ENCODE assay signal across 24 cellular contexts in the genomic region with DNA sequence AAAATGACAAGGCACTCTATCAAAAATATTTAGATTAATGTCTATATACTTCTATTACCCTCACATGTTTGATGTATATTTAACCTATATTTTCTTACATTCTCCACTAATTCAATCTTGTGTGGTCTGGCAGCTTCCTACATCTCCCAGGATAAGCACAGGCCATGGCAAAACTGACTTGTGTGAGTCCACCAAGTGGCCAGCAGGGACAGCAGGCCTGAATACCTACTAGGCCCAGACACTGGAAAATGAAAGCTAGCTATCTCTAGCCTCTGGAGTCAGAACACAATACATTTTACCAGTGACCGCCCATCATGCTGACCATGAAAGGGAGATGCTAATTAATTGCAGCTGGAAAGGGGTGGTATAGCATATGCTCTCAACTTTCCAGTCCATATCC.
DNase-seq lines count a peak whose midpoint lies in the region; ATAC-seq and TF ChIP-seq lines count a peak whose summit lies in the region.
"Had no signal": no experiment of that assay in that cellular context is flagged by ENCODE, and none has a peak within 500 bp of the region (broad histone marks: within the 10 kb centered on the region; RNA-seq: fewer than 3 reads in every experiment).

No MANE protein-coding gene starts in this region.

- H3K4me3 ChIP-seq in WI38 (ENCODE audit: low read depth, low read length) = no peak overlapping the region
- H3K4me3 ChIP-seq: coronary artery, prostate gland, sigmoid colon had no signal

- peak; percentile 20 for DNase-seq in ELR (ENCODE audit: low read depth)
- peak; percentile 16 for DNase-seq in HuH-7 (ENCODE audit: low spot score)
- no peak for DNase-seq in neural crest cell (ENCODE audit: low read depth, low spot score)
- DNase-seq in germinal center (ENCODE audit: low spot score) = no peak
- no peak for DNase-seq in AG08395 (ENCODE audit: low spot score)
- DNase-seq: activated CD4-positive, alpha-beta T cell treated with anti-CD3 and anti-CD28 coated beads for 48 hours; activated effector memory CD4-positive, alpha-beta T cell treated with anti-CD3 and anti-CD28 coated beads, Interleukin-2, amount 50 U/mL, for 16 hours; activated T-cell treated with anti-CD3 and anti-CD28 coated beads, Interleukin-2, amount 50 U/mL, for 1 hour; CD4-positive, CD25-positive, alpha-beta regulatory T cell; foreskin keratinocyte; immature natural killer cell; IMR-90; left colon; NCI-H1105; NCI-H2029; NCI-H345; sigmoid colon; stimulated activated naive B cell treated with anti-CD40 and anti-IgM and Interleukin-4, amounts not matched to agents 10 μg/mL and 1 μg/mL and 100 μg/mL, for 72 hours had no signal

- H3K4me1 Mint-ChIP-seq in neural crest cell = no peaks in the 10 kb centered on the region
- H3K4me1 Mint-ChIP-seq: CD4-positive, CD25-positive, alpha-beta regulatory T cell; immature natural killer cell; memory B cell; stimulated activated naive B cell treated with anti-CD40 and anti-IgM and Interleukin-4, amounts not matched to agents 10 μg/mL and 1 μg/mL and 100 μg/mL, for 72 hours had no signal

- H3K27ac Mint-ChIP-seq in neural crest cell (ENCODE audit: unreplicated experiment) = no peak overlapping the region
- H3K27ac Mint-ChIP-seq: CD4-positive, CD25-positive, alpha-beta regulatory T cell; immature natural killer cell; memory B cell; stimulated activated naive B cell treated with anti-CD40 and anti-IgM and Interleukin-4, amounts not matched to agents 10 μg/mL and 1 μg/mL and 100 μg/mL, for 72 hours had no signal

- ATAC-seq in GM18867 (IDR thresholded peaks at IDR 0.05; ENCODE audit: unreplicated experiment) = no peak
- ATAC-seq: esophagus mucosa; foreskin keratinocyte; left colon; stimulated activated naive B cell treated with anti-CD40 and anti-IgM and Interleukin-4, amounts not matched to agents 10 μg/mL and 1 μg/mL and 100 μg/mL, for 72 hours had no signal

- H3K4me3 Mint-ChIP-seq in neural crest cell = no peak overlapping the region
- H3K4me3 Mint-ChIP-seq: CD4-positive, CD25-positive, alpha-beta regulatory T cell; immature natural killer cell; memory B cell; stimulated activated naive B cell treated with anti-CD40 and anti-IgM and Interleukin-4, amounts not matched to agents 10 μg/mL and 1 μg/mL and 100 μg/mL, for 72 hours had no signal

- no peaks in the 10 kb centered on the region for H3K36me3 Mint-ChIP-seq in neural crest cell (ENCODE audit: low read depth)
- H3K36me3 Mint-ChIP-seq: CD4-positive, CD25-positive, alpha-beta regulatory T cell; immature natural killer cell; memory B cell; stimulated activated naive B cell treated with anti-CD40 and anti-IgM and Interleukin-4, amounts not matched to agents 10 μg/mL and 1 μg/mL and 100 μg/mL, for 72 hours had no signal

- H3K27me3 Mint-ChIP-seq in neural crest cell (ENCODE audit: low read depth) = no peaks in the 10 kb centered on the region
- H3K27me3 Mint-ChIP-seq: memory B cell had no signal

- H3K9me3 Mint-ChIP-seq in neural crest cell = no peaks in the 10 kb centered on the region
- H3K9me3 Mint-ChIP-seq: memory B cell; stimulated activated naive B cell treated with anti-CD40 and anti-IgM and Interleukin-4, amounts not matched to agents 10 μg/mL and 1 μg/mL and 100 μg/mL, for 72 hours had no signal

- TF ChIP-seq CTCF in WI38 (IDR thresholded peaks at IDR 0.05; ENCODE audit: low read depth, low read length) = 0 out of 2 replicates have a peak, but pooled peaks have one; percentile 8
- peak; percentile 29 for TF ChIP-seq CTCF in neural crest cell (conservative IDR thresholded peaks at IDR 0.05)

Comparison
In these comparisons a context has a peak if more than half of its experiments do, and no peak if none do; other contexts are left out.
1. DNase-seq: peak in ELR (single experiment) and HuH-7 (single experiment); none in neural crest cell (single experiment), germinal center (single experiment) and AG08395 (single experiment).